Comparison of ENCODE assay signal across 9 cellular contexts in the genomic region with DNA sequence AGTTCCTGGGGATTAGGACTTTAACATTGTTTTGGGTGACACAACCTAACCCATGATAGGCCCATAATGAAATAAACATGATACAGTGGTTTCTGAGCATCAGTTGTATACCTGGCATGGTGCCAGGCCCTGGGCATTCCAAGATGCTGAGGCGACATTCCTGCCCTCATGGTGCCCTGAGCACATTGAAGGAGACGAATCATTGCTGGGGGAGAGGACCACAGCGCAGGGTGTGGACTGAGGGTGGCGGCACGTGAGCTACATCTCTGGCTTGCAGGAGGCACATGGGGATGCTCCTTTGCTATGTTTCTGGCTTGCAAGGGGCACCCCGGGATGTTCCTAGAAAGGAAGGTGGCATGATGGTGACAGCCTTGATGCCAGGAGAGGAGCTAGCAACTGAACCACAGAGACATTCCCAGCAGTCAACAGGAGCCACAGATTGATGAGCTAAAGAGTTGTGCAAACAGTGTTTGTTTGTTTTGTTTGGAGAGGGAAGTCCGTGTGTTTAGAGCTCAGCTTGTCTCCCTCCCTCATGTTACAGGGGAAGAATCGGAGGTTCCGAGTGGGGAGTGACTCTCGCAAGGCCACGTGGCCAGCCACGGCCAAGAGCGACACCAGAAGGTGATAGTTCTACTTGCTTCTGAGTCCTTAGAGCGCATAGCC.
DNase-seq lines count a peak whose midpoint lies in the region; ATAC-seq and TF ChIP-seq lines count a peak whose summit lies in the region.
"Had no signal": no experiment of that assay in that cellular context is flagged by ENCODE, and none has a peak within 500 bp of the region (broad histone marks: within the 10 kb centered on the region; RNA-seq: fewer than 3 reads in every experiment).

No MANE protein-coding gene starts in this region.

- ATAC-seq in GM18511 (IDR thresholded peaks at IDR 0.05; ENCODE audit: unreplicated experiment) (no peak), GM18519 (IDR thresholded peaks at IDR 0.05; ENCODE audit: low FRiP score, unreplicated experiment) (no peak)
- ATAC-seq: activated CD4-positive, CD25-positive, alpha-beta regulatory T cell treated with anti-CD3 and anti-CD28 coated beads, Interleukin-2, amount 50 U/mL, for 24 hours had no signal

- H3K27me3 ChIP-seq in SK-N-SH (ENCODE audit: insufficient read depth): no peaks in the 10 kb centered on the region
- H3K27me3 ChIP-seq in H7 (ENCODE audit: control insufficient read depth, insufficient read depth, low read length): no peaks in the 10 kb centered on the region

- H3F3A ChIP-seq in SK-N-SH (replicated peaks; ENCODE audit: insufficient read depth): no peaks in the 10 kb centered on the region

- H3K79me2 ChIP-seq in SK-N-SH (ENCODE audit: insufficient read depth): no peaks in the 10 kb centered on the region

- 73% methylated on average over 13 of the region's 14 CpGs for WGBS in SK-N-SH (ENCODE audit: low lambda C conversion rate)

- H3K4me1 ChIP-seq in SK-N-SH (ENCODE audit: control insufficient read depth in 1 of 2, insufficient read depth in 2 of 2, low read depth in 1 of 2, low read length in 1 of 2): no peaks in the 10 kb centered on the region

- no peaks in the 10 kb centered on the region for H3K36me3 ChIP-seq in SK-N-SH (replicated peaks in 1 of 2; ENCODE audit: control insufficient read depth in 1 of 2, insufficient read depth in 2 of 2, low read length in 1 of 2)
- H3K36me3 ChIP-seq in H7 (replicated peaks; ENCODE audit: control insufficient read depth, insufficient read depth, low read length): no peaks in the 10 kb centered on the region

- H3K4me2 ChIP-seq in SK-N-SH: no peak overlapping the region

- TF ChIP-seq RAD21 in Ishikawa (IDR thresholded peaks at IDR 0.05; ENCODE audit: low read depth) (no peak), SK-N-SH (IDR thresholded peaks at IDR 0.05; ENCODE audit: low read length) (no peak)

- TF ChIP-seq EP300 in Ishikawa (IDR thresholded peaks at IDR 0.05; ENCODE audit: borderline replicate concordance) (no peak), SK-N-SH (IDR thresholded peaks at IDR 0.05; ENCODE audit: borderline replicate concordance in 1 of 2, low read depth in 1 of 2, low read length in 1 of 2) (no peak)

- no peaks in the 10 kb centered on the region for H4K20me1 ChIP-seq in SK-N-SH (ENCODE audit: insufficient read depth)

- no peaks in the 10 kb centered on the region for H3K9me3 ChIP-seq in SK-N-SH

- no peaks in the 10 kb centered on the region for H3K9me2 ChIP-seq in SK-N-SH

- no peak overlapping the region for H3K9ac ChIP-seq in SK-N-SH

- no peak overlapping the region for H2AFZ ChIP-seq in SK-N-SH (ENCODE audit: low read depth)

- H3K4me3 ChIP-seq in SK-N-SH (ENCODE audit: low read depth in 2 of 2, low read length in 1 of 2) (no peak overlapping the region), H7 (ENCODE audit: insufficient read depth, low read depth, low read length) (no peak overlapping the region)

- H3K27ac ChIP-seq in SK-N-SH (ENCODE audit: low read depth in 2 of 2, low read length in 1 of 2): no peak overlapping the region

- CTCF ChIA-PET in SK-N-SH (lab: Yijun Ruan, JAX): no interaction called here

- no peak for TF ChIP-seq CTCF in SK-N-SH (IDR thresholded peaks at IDR 0.05)

- DNase-seq in Ammon's horn (ENCODE audit: low spot score) (peak; percentile 36), SK-N-SH (no peak), iris pigment epithelial cell (ENCODE audit: low read depth) (peak; percentile 55), NCI-H82 (lab: John Stamatoyannopoulos, UW) (no peak), H7 (no peak)

- POLR2A ChIA-PET in SK-N-SH (lab: Yijun Ruan, JAX): no interaction called here

TF ChIP-seq in Ishikawa, 13 proteins besides CTCF, POLR2A, EP300 and RAD21:
- TF ChIP-seq CREB1 (IDR thresholded peaks at IDR 0.05; ENCODE audit: low read depth) (no peak), NFIC (IDR thresholded peaks at IDR 0.05) (peak; percentile 42), CEBPB (IDR thresholded peaks at IDR 0.05) (no peak)

TF ChIP-seq in SK-N-SH, 30 proteins besides CTCF, POLR2A, EP300 and RAD21:
- peak; percentile 22; the same call in 1 of the 2 replicates for TF ChIP-seq PBX3 (IDR thresholded peaks at IDR 0.05)
- TF ChIP-seq TCF12 (IDR thresholded peaks at IDR 0.05): peak; percentile 25; the same call in 1 of the 2 replicates
- TF ChIP-seq NFIC (IDR thresholded peaks at IDR 0.05; ENCODE audit: borderline replicate concordance): peak; percentile 88
- peak; percentile 75; the same call in 1 of the 2 replicates for TF ChIP-seq RXRA (IDR thresholded peaks at IDR 0.05; ENCODE audit: borderline replicate concordance, low read depth)
- peak; percentile 17; the same call in 1 of the 2 replicates for TF ChIP-seq FOSL2 (IDR thresholded peaks at IDR 0.05; ENCODE audit: borderline replicate concordance, low read depth)
- TF ChIP-seq GABPA (IDR thresholded peaks at IDR 0.05; ENCODE audit: low read depth): no peak
- peak; percentile 28; the same call in 1 of the 2 replicates for TF ChIP-seq JUND (IDR thresholded peaks at IDR 0.05)
- TF ChIP-seq MXI1 (IDR thresholded peaks at IDR 0.05; ENCODE audit: low read depth, low read length): no peak
TF ChIP-seq in SK-N-SH: peak in this region for 6.

Comparison
In these comparisons a context has a peak if more than half of its experiments do, and no peak if none do; other contexts are left out.
1. DNase-seq: peak in Ammon's horn (single experiment) and iris pigment epithelial cell (single experiment); none in SK-N-SH (single experiment), NCI-H82 (single experiment) and H7 (single experiment).